Comparison of ENCODE assay signal across 20 cellular contexts in genomic region chr5:43802119-43802518, GRCh38.
DNase-seq lines count a peak whose midpoint lies in the region; ATAC-seq and TF ChIP-seq lines count a peak whose summit lies in the region.
"Had no signal": no experiment of that assay in that cellular context is flagged by ENCODE, and none has a peak within 500 bp of the region (broad histone marks: within the 10 kb centered on the region; RNA-seq: fewer than 3 reads in every experiment).

No MANE protein-coding gene starts in this region.

- intact Hi-C loops in tibial artery (cut with DNase I; ENCODE audit: low total_unique reads) = no loop called here

- H3K9me3 ChIP-seq in tibial artery = no peaks in the 10 kb centered on the region
- H3K9me3 ChIP-seq: sigmoid colon, tibial nerve had no signal

- no peaks in the 10 kb centered on the region for H3K27me3 ChIP-seq in tibial artery
- H3K27me3 ChIP-seq: sigmoid colon, tibial nerve had no signal

- H3K4me1 ChIP-seq in tibial artery = no peaks in the 10 kb centered on the region
- H3K4me1 ChIP-seq: tibial nerve had no signal

- no peak overlapping the region for H3K4me3 ChIP-seq in AG04449 (ENCODE audit: low read depth, low read length)
- H3K4me3 ChIP-seq in astrocyte of the spinal cord (ENCODE audit: low read depth, low read length) = no peak overlapping the region
- H3K4me3 ChIP-seq in tibial artery = no peak overlapping the region
- H3K4me3 ChIP-seq: sigmoid colon, tibial nerve had no signal

- no peak for ATAC-seq in GM18909 (IDR thresholded peaks at IDR 0.05; ENCODE audit: poor library complexity, unreplicated experiment)

- H3K27ac ChIP-seq in tibial artery = no peak overlapping the region
- H3K27ac ChIP-seq: KMS-11, tibial nerve had no signal

- CTCF ChIA-PET in AG04449 (lab: Yijun Ruan, JAX) = no interaction called here

- TF ChIP-seq CTCF in AG04449 (IDR thresholded peaks at IDR 0.05; ENCODE audit: insufficient read depth, low read length, missing control alignments) (no peak), astrocyte of the spinal cord (IDR thresholded peaks at IDR 0.05; ENCODE audit: low read depth, low read length) (no peak), tibial artery (IDR thresholded peaks at IDR 0.05) (no peak)

- POLR2A ChIA-PET in AG04449 (lab: Yijun Ruan, JAX) = no interaction called here

- in situ Hi-C loops in astrocyte of the spinal cord (cut with HindIII; ENCODE audit: low sequenced_read_pairs) = no loop called here

- DNase-seq in AG04449 (ENCODE audit: low read depth, low spot score) (peak; percentile 1), HS-5 (ENCODE audit: low read depth) (peak; percentile 35), astrocyte of the spinal cord (ENCODE audit: low read depth, low spot score) (peak; percentile 54), foreskin melanocyte (peak; percentile 60), SHP77 (lab: John Stamatoyannopoulos, UW) (no peak), NOMO-1 (lab: John Stamatoyannopoulos, UW; ENCODE audit: unreplicated experiment in 2 of 2) (no peak), tibial artery (no peak)
- DNase-seq: activated CD4-positive, alpha-beta T cell treated with anti-CD3 and anti-CD28 coated beads, Interleukin-2, amount 50 U/mL, for 4 hours; activated T-cell treated with anti-CD3 and anti-CD28 coated beads, Interleukin-2, amount 50 U/mL, for 24 hours; central memory CD4-positive, alpha-beta T cell; effector memory CD4-positive, alpha-beta T cell; GF-D8; NCI-H1417 treated with DMSO at 0.1 percent for 48 hours; NCI-H2227 treated with DMSO at 0.1 percent for 48 hours; SIG-M5; sigmoid colon; stimulated activated CD4-positive, alpha-beta T cell treated with anti-CD3 and anti-CD28 coated beads, Interleukin-4, amount 100 ng/mL, for 4 hours had no signal

- H3K36me3 ChIP-seq in tibial artery = no peaks in the 10 kb centered on the region
- H3K36me3 ChIP-seq: sigmoid colon, tibial nerve had no signal

Comparison
In these comparisons a context has a peak if more than half of its experiments do, and no peak if none do; other contexts are left out.
1. DNase-seq: peak in AG04449 (single experiment), HS-5 (single experiment), astrocyte of the spinal cord (single experiment) and foreskin melanocyte (single experiment); none in SHP77 (0 of 2), NOMO-1 (0 of 2) and tibial artery (0 of 2).